ENCODE assay signal across 7 cellular contexts in genomic region chr3:18424862-18425640, GRCh38. TPM values are rescaled to one million over a fixed set of nuclear protein-coding genes. Genes with fewer than 3 reads are reported as not detected.
DNase-seq lines count a peak whose midpoint lies in the region; ATAC-seq and TF ChIP-seq lines count a peak whose summit lies in the region.

TSS of gene SATB1 (minus strand) at chr3:18425339. CDS start at chr3:18420967, 4,372 bp downstream.

- no peaks in the 10 kb centered on the region for H3K9me3 ChIP-seq in lung (ENCODE audit: control insufficient read depth in 2 of 2, insufficient read depth in 1 of 2, low read length in 1 of 2)

- DNase-seq in NCI-H526 treated with DMSO at 0.1 percent for 48 hours (lab: John Stamatoyannopoulos, UW), result peak; percentile 31
- peak; percentile 71 for DNase-seq in activated CD4-positive, alpha-beta memory T cell treated with anti-CD3 and anti-CD28 coated beads, Interleukin-2, amount 10 ng/mL, durations not matched to agents 7 days and 5 days
- peak; percentile 63 for DNase-seq in effector CD8-positive, alpha-beta T cell (lab: John Stamatoyannopoulos, UW)
- peak; percentile 87 for DNase-seq in lung (ENCODE audit: low spot score)
- peak; percentile 33 to 38 for DNase-seq in stimulated activated CD8-positive, alpha-beta memory T cell treated with anti-CD3 and anti-CD28 coated beads, Interleukin-15, amount 100 ng/mL, for 4 hours (ENCODE audit: low read depth in 2 of 2)

- POLR2A ChIA-PET in activated CD4-positive, alpha-beta memory T cell treated with anti-CD3 and anti-CD28 coated beads, Interleukin-2, amount 10 ng/mL, durations not matched to agents 7 days and 5 days (lab: Charles Lee), result interaction anchor here (0.9 to 9.6 kb wide), 12 partner anchors 9 to 333 kb away, joined by 3 to 180 read pairs (median 4); no protein-coding TSS in a partner anchor

- CTCF ChIA-PET in activated CD4-positive, alpha-beta memory T cell treated with anti-CD3 and anti-CD28 coated beads, Interleukin-2, amount 10 ng/mL, durations not matched to agents 7 days and 5 days (lab: Charles Lee), result interaction anchor here (1.0 to 1.2 kb wide), 3 partner anchors 13 to 21 kb away, joined by 3 read pairs; no protein-coding TSS in a partner anchor

- H3K36me3 Mint-ChIP-seq in activated CD4-positive, alpha-beta memory T cell treated with anti-CD3 and anti-CD28 coated beads, Interleukin-2, amount 10 ng/mL, durations not matched to agents 7 days and 5 days (ENCODE audit: low read depth), result peaks cover 54% of the 10 kb centered on the region

- peaks cover 67% of the 10 kb centered on the region for H3K4me1 Mint-ChIP-seq in activated CD4-positive, alpha-beta memory T cell treated with anti-CD3 and anti-CD28 coated beads, Interleukin-2, amount 10 ng/mL, durations not matched to agents 7 days and 5 days

- ATAC-seq in GM18861 (IDR thresholded peaks at IDR 0.05; ENCODE audit: unreplicated experiment), result peak; percentile 30
- peak; percentile 50 for ATAC-seq in HG02943 (IDR thresholded peaks at IDR 0.05; ENCODE audit: low read depth, unreplicated experiment)
- peak; percentile 83 for ATAC-seq in lung (ENCODE audit: insufficient read depth, low FRiP score)

- H3K4me3 Mint-ChIP-seq in activated CD4-positive, alpha-beta memory T cell treated with anti-CD3 and anti-CD28 coated beads, Interleukin-2, amount 10 ng/mL, durations not matched to agents 7 days and 5 days, result peak within 1 kb of the TSS; percentile 81

- peak within 1 kb of the TSS; percentile 79 for H3K4me3 ChIP-seq in lung

- H3K4me1 ChIP-seq in lung (ENCODE audit: control insufficient read depth in 2 of 2, insufficient read depth in 2 of 2, low read length in 2 of 2), result no peaks in the 10 kb centered on the region

- no peaks in the 10 kb centered on the region for H3K9me3 Mint-ChIP-seq in activated CD4-positive, alpha-beta memory T cell treated with anti-CD3 and anti-CD28 coated beads, Interleukin-2, amount 10 ng/mL, durations not matched to agents 7 days and 5 days

- H3K27ac Mint-ChIP-seq in activated CD4-positive, alpha-beta memory T cell treated with anti-CD3 and anti-CD28 coated beads, Interleukin-2, amount 10 ng/mL, durations not matched to agents 7 days and 5 days, result peak within 1 kb of the TSS; percentile 79

- H3K27ac ChIP-seq in lung (ENCODE audit: low read depth in 1 of 2, low read length in 1 of 2), result peak within 1 kb of the TSS; percentile 92 to 98

- H3K27me3 ChIP-seq in lung (ENCODE audit: control insufficient read depth, insufficient read depth), result no peaks in the 10 kb centered on the region

- H3K36me3 ChIP-seq in lung (ENCODE audit: control insufficient read depth in 2 of 2, insufficient read depth in 2 of 2, low read length in 2 of 2), result peaks cover 0 to 2% of the 10 kb centered on the region in 2 donors

- WGBS in lung, 2 donors, result 0 to 1% methylated on average over 55 to 82 of the region's 82 CpGs

- TF ChIP-seq CTCF in lung (IDR thresholded peaks at IDR 0.05; ENCODE audit: control extremely low read depth, extremely low read depth), result no peak

- no peaks in the 10 kb centered on the region for H3K27me3 Mint-ChIP-seq in activated CD4-positive, alpha-beta memory T cell treated with anti-CD3 and anti-CD28 coated beads, Interleukin-2, amount 10 ng/mL, durations not matched to agents 7 days and 5 days

RNA-seq across cellular contexts. Expression of gene SATB1, which starts in this region (rescaled TPM):
- 100 to 1,000 TPM; 263 to 267 TPM for total RNA-seq in activated CD4-positive, alpha-beta memory T cell treated with anti-CD3 and anti-CD28 coated beads, Interleukin-2, amount 10 ng/mL, durations not matched to agents 7 days and 5 days
- 100 to 1,000 TPM in 1 of 2 donors, 10 to 100 TPM in 1; 21.9 to 116 TPM for total RNA-seq in lung
- 10 to 100 TPM; 11.4 to 11.9 TPM for polyA plus RNA-seq in lung

Comparison
In these comparisons a context has a peak if more than half of its experiments do, and no peak if none do; other contexts are left out.
1. Peak in every context shown above with its lines: DNase-seq, ATAC-seq, H3K4me3 ChIP-seq and H3K27ac ChIP-seq.
2. ATAC-seq: peak in every context shown above with its lines; median percentile 83 in lung; 50 in HG02943; 30 in GM18861.
3. DNase-seq: peak in every context shown above with its lines; median percentile 87 in lung; 71 in activated CD4-positive, alpha-beta memory T cell treated with anti-CD3 and anti-CD28 coated beads, Interleukin-2, amount 10 ng/mL, durations not matched to agents 7 days and 5 days; 63 in effector CD8-positive, alpha-beta T cell; 36 in stimulated activated CD8-positive, alpha-beta memory T cell treated with anti-CD3 and anti-CD28 coated beads, Interleukin-15, amount 100 ng/mL, for 4 hours; 31 in NCI-H526 treated with DMSO at 0.1 percent for 48 hours.